22 cellular contexts compared by ENCODE assay signal in genomic region chr12:105223884-105224283, GRCh38.
"Had no signal": no experiment of that assay in that cellular context is flagged by ENCODE, and none has a peak within 500 bp of the region (broad histone marks: within the 10 kb centered on the region; RNA-seq: fewer than 3 reads in every experiment).

No MANE protein-coding gene starts in this region.

- H3K27ac ChIP-seq: adrenal gland, ascending aorta, epithelial cell of prostate, thyroid gland had no signal

- H3K4me1 ChIP-seq: thyroid gland had no signal

- H3K9me3 Mint-ChIP-seq: activated naive CD4-positive, alpha-beta T cell treated with anti-CD3 and anti-CD28 coated beads, Interleukin-2, amount 50 U/mL, for 24 hours; activated T-helper 1 cell treated with anti-CD3 and anti-CD28 coated beads, Interleukin-12 subunit alpha, Interleukin-12 subunit beta, Interleukin-2, Interleukin-4 antibody, amounts not matched to agents 30 ng/mL and 10 ng/mL and 1 ng/mL, durations not matched to agents 14 hours and 24 hours and 36 hours; central memory CD8-positive, alpha-beta T cell; immature natural killer cell; naive B cell had no signal

- H3K27me3 ChIP-seq: adrenal gland, ascending aorta, thyroid gland had no signal

- H3K4me3 ChIP-seq: adrenal gland, ascending aorta, smooth muscle cell, thyroid gland had no signal

- H3K9me3 ChIP-seq: adrenal gland, ascending aorta, SK-N-SH, thyroid gland had no signal

- FAIRE-seq: colon had no signal

- H3K9ac ChIP-seq: SK-N-SH had no signal

- DNase-seq: activated CD4-positive, alpha-beta T cell treated with anti-CD3 and anti-CD28 coated beads, Interleukin-2, amount 50 U/mL, for 1 hour; activated CD8-positive, alpha-beta T cell treated with anti-CD3 and anti-CD28 coated beads, Interleukin-2, amount 10 ng/mL, durations not matched to agents 7 days and 5 days; activated gamma-delta T cell; adrenal gland; immature natural killer cell; left ventricle myocardium superior; mammary epithelial cell; naive B cell; occipital lobe; SK-N-SH; stimulated activated CD4-positive, alpha-beta T cell treated with anti-CD3 and anti-CD28 coated beads, Interleukin-2, amount 100 ng/mL, for 48 hours; stimulated activated naive CD8-positive, alpha-beta T cell treated with anti-CD3 and anti-CD28 coated beads, Interleukin-15, Interleukin-2, amounts not matched to agents 100 U/mL and 50 U/mL, for 24 hours; thyroid gland had no signal

- ATAC-seq: activated CD4-positive, CD25-positive, alpha-beta regulatory T cell treated with anti-CD3 and anti-CD28 coated beads, Interleukin-2, amount 50 U/mL, for 24 hours; activated CD8-positive, alpha-beta T cell treated with anti-CD3 and anti-CD28 coated beads, Interleukin-2, amount 10 ng/mL, durations not matched to agents 7 days and 5 days; left ventricle myocardium superior; sciatic nerve; stimulated activated naive CD8-positive, alpha-beta T cell treated with anti-CD3 and anti-CD28 coated beads, Interleukin-15, Interleukin-2, amounts not matched to agents 100 U/mL and 50 U/mL, for 24 hours had no signal

- H3K27me3 Mint-ChIP-seq: activated naive CD4-positive, alpha-beta T cell treated with anti-CD3 and anti-CD28 coated beads, Interleukin-2, amount 50 U/mL, for 24 hours; central memory CD8-positive, alpha-beta T cell; naive B cell had no signal

- H3K4me3 Mint-ChIP-seq: activated CD8-positive, alpha-beta T cell treated with anti-CD3 and anti-CD28 coated beads, Interleukin-2, amount 10 ng/mL, durations not matched to agents 7 days and 5 days; activated naive CD4-positive, alpha-beta T cell treated with anti-CD3 and anti-CD28 coated beads, Interleukin-2, amount 50 U/mL, for 24 hours; activated T-helper 1 cell treated with anti-CD3 and anti-CD28 coated beads, Interleukin-12 subunit alpha, Interleukin-12 subunit beta, Interleukin-2, Interleukin-4 antibody, amounts not matched to agents 30 ng/mL and 10 ng/mL and 1 ng/mL, durations not matched to agents 14 hours and 24 hours and 36 hours; central memory CD8-positive, alpha-beta T cell; immature natural killer cell; naive B cell had no signal

- H3K27ac Mint-ChIP-seq: activated CD8-positive, alpha-beta T cell treated with anti-CD3 and anti-CD28 coated beads, Interleukin-2, amount 10 ng/mL, durations not matched to agents 7 days and 5 days; activated naive CD4-positive, alpha-beta T cell treated with anti-CD3 and anti-CD28 coated beads, Interleukin-2, amount 50 U/mL, for 24 hours had no signal
